Comparison of ENCODE assay signal across 24 cellular contexts in genomic region chr16:35342012-35342411, GRCh38.
"Had no signal": no experiment of that assay in that cellular context is flagged by ENCODE, and none has a peak within 500 bp of the region (broad histone marks: within the 10 kb centered on the region; RNA-seq: fewer than 3 reads in every experiment).

No MANE protein-coding gene starts in this region.

- H2AFZ ChIP-seq: hepatocyte had no signal

- H3K4me2 ChIP-seq: hepatocyte had no signal

- FAIRE-seq: colon, endothelial cell of umbilical vein, frontal cortex, islet of Langerhans, keratinocyte had no signal

- H3K4me3 ChIP-seq: coronary artery, dorsolateral prefrontal cortex, esophagus muscularis mucosa, gastroesophageal sphincter, heart left ventricle, hepatocyte, left lung, lower lobe of right lung, mucosa of descending colon had no signal

- ATAC-seq: foreskin keratinocyte, gastroesophageal sphincter, heart left ventricle, left cardiac atrium, left lung, left ventricle myocardium superior, lower lobe of right lung, mucosa of descending colon had no signal

- H3K27me3 ChIP-seq: foreskin keratinocyte, heart left ventricle, hepatocyte, left lung had no signal

- H3K27ac ChIP-seq: coronary artery, dorsolateral prefrontal cortex, esophagus muscularis mucosa, foreskin keratinocyte, gastroesophageal sphincter, heart left ventricle, hepatocyte, left lung, lower lobe of right lung had no signal

- H3K4me1 ChIP-seq: esophagus muscularis mucosa, foreskin keratinocyte, gastroesophageal sphincter, heart left ventricle, left lung, lower lobe of right lung had no signal

- H3K36me3 ChIP-seq: esophagus muscularis mucosa, gastroesophageal sphincter, heart left ventricle, left lung, lower lobe of right lung had no signal

- DNase-seq: dermis blood vessel endothelial cell; dorsolateral prefrontal cortex; effector CD4-positive, alpha-beta T cell; effector memory CD4-positive, alpha-beta T cell; foreskin keratinocyte; heart left ventricle; hypothalamus; immature natural killer cell; left cardiac atrium; left lung; left ventricle myocardium superior; lower lobe of right lung; mesenchymal stem cell; mucosa of descending colon; naive B cell had no signal

- H3K79me2 ChIP-seq: hepatocyte had no signal
